Comparison of ENCODE assay signal across 8 cellular contexts in genomic region chr17:58219007-58219788, GRCh38. TPM values are rescaled to one million over a fixed set of nuclear protein-coding genes. Genes with fewer than 3 reads are reported as not detected.
DNase-seq lines count a peak whose midpoint lies in the region; ATAC-seq and TF ChIP-seq lines count a peak whose summit lies in the region.

Gene MKS1, minus strand, starts transcription at chr17:58219255. Its CDS starts 25 bp downstream, at chr17:58219230.

- peak; percentile 37 to 38 for TF ChIP-seq POLR2A in tibial nerve (IDR thresholded peaks at IDR 0.05)

- peak within 1 kb of the TSS; percentile 86 for H3K27ac Mint-ChIP-seq in activated naive CD8-positive, alpha-beta T cell treated with anti-CD3 and anti-CD28 coated beads, Interleukin-2, amount 10 ng/mL, durations not matched to agents 7 days and 5 days

- TF ChIP-seq CTCF in GM12874 (IDR thresholded peaks at IDR 0.05; ENCODE audit: insufficient read depth, low read depth, low read length) (peak; percentile 81), SU-DHL-6 (IDR thresholded peaks at IDR 0.05; ENCODE audit: insufficient read depth, low read length, poor library complexity, severe bottlenecking) (no peak), parathyroid adenoma (IDR thresholded peaks at IDR 0.05) (peak; percentile 83), tibial nerve (IDR thresholded peaks at IDR 0.05) (peak; percentile 66 to 87 (median 71))

- H3K4me1 ChIP-seq in parathyroid adenoma (no peaks in the 10 kb centered on the region), tibial nerve (peaks cover 0 to 9% (median 3%) of the 10 kb centered on the region in 4 donors)

- H3K9me2 ChIP-seq in SU-DHL-6 (replicated peaks; ENCODE audit: insufficient read depth, low read length) = no peaks in the 10 kb centered on the region

- peak in 1 of 2 donors; percentile 84 for TF ChIP-seq EP300 in tibial nerve (IDR thresholded peaks at IDR 0.05)

- peak; percentile 97 for ATAC-seq in HG02759 (IDR thresholded peaks at IDR 0.05; ENCODE audit: unreplicated experiment)
- ATAC-seq in activated naive CD8-positive, alpha-beta T cell treated with anti-CD3 and anti-CD28 coated beads, Interleukin-2, amount 10 ng/mL, durations not matched to agents 7 days and 5 days (ENCODE audit: low read depth) = peak; percentile 100
- ATAC-seq in Right ventricle myocardium superior (ENCODE audit: poor library complexity) = peak; percentile 100

- H3K79me2 ChIP-seq in SU-DHL-6 (ENCODE audit: insufficient read depth, low read length) (no peaks in the 10 kb centered on the region), parathyroid adenoma (no peaks in the 10 kb centered on the region)

- H3K27ac ChIP-seq in SU-DHL-6 (ENCODE audit: low read depth, low read length) = no peak within 1 kb of the TSS
- peak within 1 kb of the TSS; percentile 54 for H3K27ac ChIP-seq in parathyroid adenoma
- peak within 1 kb of the TSS; percentile 28 to 88 (median 85) for H3K27ac ChIP-seq in tibial nerve

- peak within 1 kb of the TSS; percentile 91 for H3K4me3 Mint-ChIP-seq in activated naive CD8-positive, alpha-beta T cell treated with anti-CD3 and anti-CD28 coated beads, Interleukin-2, amount 10 ng/mL, durations not matched to agents 7 days and 5 days

- H3K9ac ChIP-seq in SU-DHL-6 (ENCODE audit: low read length) (peak within 1 kb of the TSS; percentile 36; the same call in 1 of the 2 replicates), parathyroid adenoma (no peak within 1 kb of the TSS)

- no peaks in the 10 kb centered on the region for H3K36me3 Mint-ChIP-seq in activated naive CD8-positive, alpha-beta T cell treated with anti-CD3 and anti-CD28 coated beads, Interleukin-2, amount 10 ng/mL, durations not matched to agents 7 days and 5 days

- H3K9me3 ChIP-seq in SU-DHL-6 (ENCODE audit: insufficient read depth, low read length) (no peaks in the 10 kb centered on the region), parathyroid adenoma (ENCODE audit: control insufficient read depth, low read length) (no peaks in the 10 kb centered on the region), tibial nerve (no peaks in the 10 kb centered on the region)

- DNase-seq in NCI-H128 (lab: John Stamatoyannopoulos, UW; ENCODE audit: unreplicated experiment) (peak; percentile 81), Right ventricle myocardium superior (peak; percentile 97), tibial nerve (ENCODE audit: low spot score in 2 of 2) (peak; percentile 82 to 84)
- DNase-seq in activated naive CD8-positive, alpha-beta T cell treated with anti-CD3 and anti-CD28 coated beads, Interleukin-2, amount 10 ng/mL, durations not matched to agents 7 days and 5 days = peak; percentile 96

- intact Hi-C loops in Right ventricle myocardium superior (cut with DNase I) = no loop called here

- peaks cover 6% of the 10 kb centered on the region for H3K27me3 Mint-ChIP-seq in activated naive CD8-positive, alpha-beta T cell treated with anti-CD3 and anti-CD28 coated beads, Interleukin-2, amount 10 ng/mL, durations not matched to agents 7 days and 5 days

- no peaks in the 10 kb centered on the region for H4K20me1 ChIP-seq in SU-DHL-6 (ENCODE audit: low read depth, low read length)

- H3F3A ChIP-seq in SU-DHL-6 (ENCODE audit: insufficient read depth) = no peaks in the 10 kb centered on the region

- no peaks in the 10 kb centered on the region for H3K9me3 Mint-ChIP-seq in activated naive CD8-positive, alpha-beta T cell treated with anti-CD3 and anti-CD28 coated beads, Interleukin-2, amount 10 ng/mL, durations not matched to agents 7 days and 5 days

- peak within 1 kb of the TSS; percentile 59 for H3K4me2 ChIP-seq in SU-DHL-6 (ENCODE audit: low read depth, low read length, poor library complexity, severe bottlenecking)
- peak within 1 kb of the TSS; percentile 95 for H3K4me2 ChIP-seq in parathyroid adenoma (ENCODE audit: low read length)

- H3K4me3 ChIP-seq in SU-DHL-6 (ENCODE audit: insufficient read depth, low read length, poor library complexity, severe bottlenecking) = peak within 1 kb of the TSS; percentile 41
- peak within 1 kb of the TSS; percentile 83 for H3K4me3 ChIP-seq in parathyroid adenoma (ENCODE audit: low read depth, low read length)
- peak within 1 kb of the TSS; percentile 53 to 93 (median 78) for H3K4me3 ChIP-seq in tibial nerve

- no peaks in the 10 kb centered on the region for H3K27me3 ChIP-seq in SU-DHL-6 (ENCODE audit: low read length)
- no peaks in the 10 kb centered on the region for H3K27me3 ChIP-seq in parathyroid adenoma (ENCODE audit: control insufficient read depth, insufficient read depth, low read length)
- no peaks in the 10 kb centered on the region for H3K27me3 ChIP-seq in tibial nerve

- H3K36me3 ChIP-seq in SU-DHL-6 (ENCODE audit: low read length) = no peaks in the 10 kb centered on the region
- no peaks in the 10 kb centered on the region for H3K36me3 ChIP-seq in parathyroid adenoma (ENCODE audit: control insufficient read depth, insufficient read depth, low read length)
- peaks cover 0 to 29% (median 0%) of the 10 kb centered on the region in 3 donors for H3K36me3 ChIP-seq in tibial nerve

- H3K4me1 Mint-ChIP-seq in activated naive CD8-positive, alpha-beta T cell treated with anti-CD3 and anti-CD28 coated beads, Interleukin-2, amount 10 ng/mL, durations not matched to agents 7 days and 5 days = peaks cover 16% of the 10 kb centered on the region

- H2AFZ ChIP-seq in SU-DHL-6 (ENCODE audit: low read depth, low read length, severe bottlenecking) = peak within 1 kb of the TSS; percentile 87
- H2AFZ ChIP-seq in parathyroid adenoma = peak within 1 kb of the TSS; percentile 94

- POLR2A ChIA-PET in activated naive CD8-positive, alpha-beta T cell treated with anti-CD3 and anti-CD28 coated beads, Interleukin-2, amount 10 ng/mL, durations not matched to agents 7 days and 5 days (lab: Charles Lee) = interaction anchor here (0.7 to 1.8 kb wide), 11 partner anchors 9 to 413 kb away, joined by 3 to 10 read pairs (median 4); no protein-coding TSS in a partner anchor

- 4 to 5% methylated on average over 33 to 47 of the region's 56 CpGs for WGBS in tibial nerve, 2 donors

RNA-seq across cellular contexts. Expression of gene MKS1, which starts in this region (rescaled TPM):
- total RNA-seq in activated naive CD8-positive, alpha-beta T cell treated with anti-CD3 and anti-CD28 coated beads, Interleukin-2, amount 10 ng/mL, durations not matched to agents 7 days and 5 days = 10 to 100 TPM; 23.0 to 26.5 TPM
- total RNA-seq in Right ventricle myocardium superior (7.9 TPM), tibial nerve (10 to 100 TPM; 15.7 to 25.1 (median 18.5) TPM)
